In genomic region chr17:68317458-68317857, GRCh38 we compare ENCODE assay signal across 20 cellular contexts. TPM values are rescaled to one million over a fixed set of nuclear protein-coding genes. Genes with fewer than 3 reads are reported as not detected.
DNase-seq lines count a peak whose midpoint lies in the region; ATAC-seq, FAIRE-seq and TF ChIP-seq lines count a peak whose summit lies in the region.
"Had no signal": no experiment of that assay in that cellular context is flagged by ENCODE, and none has a peak within 500 bp of the region (broad histone marks: within the 10 kb centered on the region; RNA-seq: fewer than 3 reads in every experiment).

No MANE protein-coding gene starts in this region.

- H3K4me1 Mint-ChIP-seq in effector memory CD8-positive, alpha-beta T cell (ENCODE audit: low read depth in 2 of 2), result peaks cover 48 to 54% of the 10 kb centered on the region in 2 donors

- H3K9me3 Mint-ChIP-seq in effector memory CD8-positive, alpha-beta T cell, result no peaks in the 10 kb centered on the region
- H3K9me3 Mint-ChIP-seq: CD8-positive, alpha-beta T cell; H9 had no signal

- no peak overlapping the region for H3K27ac ChIP-seq in HepG2 (ENCODE audit: extremely low read length, insufficient read depth, low read length)
- no peak overlapping the region for H3K27ac ChIP-seq in right lobe of liver
- H3K27ac ChIP-seq in PC-3 (ENCODE audit: low read length), result peak overlapping the region; percentile 86
- H3K27ac ChIP-seq: C4-2B had no signal

- 93% methylated on average over 6 of the region's 6 CpGs for WGBS in HepG2 (ENCODE audit: low lambda C conversion rate)
- 95% methylated on average over 5 of the region's 6 CpGs for WGBS in right lobe of liver (ENCODE audit: insufficient coverage, low coverage, low lambda C conversion rate, missing lambda C conversion rate)

- H4K20me1 ChIP-seq in HepG2 (ENCODE audit: insufficient read depth, low read length) (no peaks in the 10 kb centered on the region), PC-3 (ENCODE audit: low read length) (no peaks in the 10 kb centered on the region)

- POLR2A ChIA-PET in HepG2 (lab: Yijun Ruan, JAX), result interaction anchor here (1.2 to 1.6 kb wide), 2 partner anchors 26 to 67 kb away, joined by 3 to 5 read pairs; partner anchors contain the start of genes ARSG and SLC16A6
- POLR2A ChIA-PET in PC-3 (lab: Charles Lee; ENCODE audit: unreplicated experiment), result interaction anchor here (0.7 kb wide), 1 partner anchor 1692 kb away, joined by 13 read pairs; no protein-coding TSS in a partner anchor

- ATAC-seq in HepG2 (no peak), right lobe of liver (no peak), PC-3 (no peak), HG03342 (IDR thresholded peaks at IDR 0.05; ENCODE audit: unreplicated experiment) (no peak)
- no peak for ATAC-seq in effector memory CD8-positive, alpha-beta T cell (replicated peaks)
- ATAC-seq: CD8-positive, alpha-beta T cell had no signal

- TF ChIP-seq CTCF in HepG2 (CRISPR knock-in tag; IDR thresholded peaks at IDR 0.05), result no peak
- no peak for TF ChIP-seq CTCF in right lobe of liver (IDR thresholded peaks at IDR 0.05)
- TF ChIP-seq CTCF in PC-3 (conservative IDR thresholded peaks at IDR 0.05; ENCODE audit: low read depth, low read length), result no peak

- H3K36me3 ChIP-seq in HepG2 (replicated peaks in 1 of 2; ENCODE audit: control insufficient read depth in 1 of 2, insufficient read depth in 2 of 2, low read length in 2 of 2) (no peaks in the 10 kb centered on the region), right lobe of liver (no peaks in the 10 kb centered on the region), PC-3 (ENCODE audit: low read depth, low read length) (no peaks in the 10 kb centered on the region)

- H3K27me3 ChIP-seq in HepG2 (ENCODE audit: control insufficient read depth in 1 of 2, insufficient read depth in 2 of 2, low read length in 2 of 2) (no peaks in the 10 kb centered on the region), right lobe of liver (no peaks in the 10 kb centered on the region), PC-3 (ENCODE audit: low read length) (no peaks in the 10 kb centered on the region)

- H3K27ac Mint-ChIP-seq in effector memory CD8-positive, alpha-beta T cell, result peak overlapping the region; percentile 13 to 47
- H3K27ac Mint-ChIP-seq: B cell; CD8-positive, alpha-beta T cell had no signal

- no peak for TF ChIP-seq RAD21 in HepG2 (CRISPR knock-in tag; IDR thresholded peaks at IDR 0.05)

- intact Hi-C loops in HepG2 (cut with micrococcal nuclease; ENCODE audit: unreplicated experiment) (no loop called here), right lobe of liver (cut with DNase I) (no loop called here), PC-3 (cut with micrococcal nuclease) (no loop called here)

- no peak overlapping the region for H3K9ac ChIP-seq in HepG2 (ENCODE audit: insufficient read depth, low read depth, low read length)
- peak overlapping the region; percentile 57; the same call in 1 of the 2 replicates for H3K9ac ChIP-seq in PC-3 (ENCODE audit: low read length)

- H3K79me2 ChIP-seq in HepG2 (ENCODE audit: insufficient read depth, low read length) (no peaks in the 10 kb centered on the region), PC-3 (ENCODE audit: low read length) (no peaks in the 10 kb centered on the region)

- peak overlapping the region; percentile 27 to 30 for H3K4me3 Mint-ChIP-seq in effector memory CD8-positive, alpha-beta T cell
- H3K4me3 Mint-ChIP-seq: B cell; CD8-positive, alpha-beta T cell; H9 had no signal

- DNase-seq in HepG2 (ENCODE audit: low spot score) (no peak), right lobe of liver (no peak), PC-3 (no peak), hepatic stellate cell (ENCODE audit: low spot score) (no peak), NCI-H1105 (lab: John Stamatoyannopoulos, UW) (no peak), NCI-H2107 treated with DMSO at 0.1 percent for 48 hours (lab: John Stamatoyannopoulos, UW; ENCODE audit: unreplicated experiment) (no peak)
- no peak for DNase-seq in effector memory CD8-positive, alpha-beta T cell
- DNase-seq: CD8-positive, alpha-beta T cell; COR-L47; DND-41; GDM1; GOT3; H9 had no signal

- H2AFZ ChIP-seq in HepG2 (ENCODE audit: low read length), result no peak overlapping the region
- H2AFZ ChIP-seq in PC-3 (ENCODE audit: low read length), result no peak overlapping the region

- H3K9me3 ChIP-seq in HepG2 (ENCODE audit: low read length), result no peaks in the 10 kb centered on the region
- H3K9me3 ChIP-seq in right lobe of liver, result no peaks in the 10 kb centered on the region
- no peaks in the 10 kb centered on the region for H3K9me3 ChIP-seq in PC-3 (ENCODE audit: low read length)

- TF ChIP-seq EP300 in HepG2 (IDR thresholded peaks at IDR 0.05; ENCODE audit: low read depth in 2 of 2, low read length in 2 of 2) (no peak), HepG2 (CRISPR knock-in tag; IDR thresholded peaks at IDR 0.05; ENCODE audit: borderline replicate concordance) (no peak)

- H3K4me1 ChIP-seq in HepG2 (ENCODE audit: insufficient read depth, low read length) (peaks cover 71% of the 10 kb centered on the region), right lobe of liver (no peaks in the 10 kb centered on the region), PC-3 (ENCODE audit: insufficient read depth, low read length) (peaks cover 33% of the 10 kb centered on the region)

- TF ChIP-seq POLR2A in HepG2 (IDR thresholded peaks at IDR 0.05; ENCODE audit: insufficient read depth in 1 of 2, low read depth in 2 of 2, low read length in 2 of 2), result no peak
- no peak for TF ChIP-seq POLR2A in right lobe of liver (IDR thresholded peaks at IDR 0.05)

- BruUV-seq in HepG2 (replicated peaks; lab: Mats Ljungman, UMichigan) (no TSS peak), PC-3 (replicated peaks; lab: Mats Ljungman, UMichigan) (no TSS peak)

- CTCF ChIA-PET in HepG2 (lab: Yijun Ruan, JAX; ENCODE audit: low intra/inter-chr PET ratio, low total read pairs) (no interaction called here), PC-3 (lab: Charles Lee) (interaction anchor here (0.7 kb wide), 1 partner anchor 1029 kb away, joined by 3 read pairs; no protein-coding TSS in a partner anchor)

- FAIRE-seq in HepG2 (lab: Jason Lieb, UNC), result no peak
- FAIRE-seq: D721Med, GM12892, GM19239 had no signal

- no peaks in the 10 kb centered on the region for H3K9me2 ChIP-seq in PC-3 (replicated peaks; ENCODE audit: low read length)

- H3K4me3 ChIP-seq in HepG2 (replicated peaks in 1 of 3; ENCODE audit: insufficient read depth in 1 of 3, low read depth in 2 of 3, low read length in 3 of 3) (no peak overlapping the region), right lobe of liver (no peak overlapping the region), PC-3 (ENCODE audit: low read length) (no peak overlapping the region)

- no peaks in the 10 kb centered on the region for H3F3A ChIP-seq in PC-3 (ENCODE audit: low read length, unreplicated experiment)

- H3K27me3 Mint-ChIP-seq in effector memory CD8-positive, alpha-beta T cell, result no peaks in the 10 kb centered on the region

- peaks cover 4% of the 10 kb centered on the region for H3K36me3 Mint-ChIP-seq in effector memory CD8-positive, alpha-beta T cell (ENCODE audit: insufficient read depth)

- in situ Hi-C loops in HepG2 (cut with HindIII; ENCODE audit: extremely low pct_ligation_motif_present, low pct_unique_long_range_greater_than_20kb), result no loop called here

- H3K4me2 ChIP-seq in HepG2 (ENCODE audit: low read depth, low read length) (no peak overlapping the region), PC-3 (ENCODE audit: low read length) (no peak overlapping the region)

RNA-seq across cellular contexts. Expression of gene ARSG, which starts 26.2 kb away (rescaled TPM):
- 3.7 and 4.1 TPM in 2 replicates for total RNA-seq in HepG2 (2016; rRNA removed; fragmentation: Illumina TruSeq; extraction: Trizol)
- total RNA-seq in HepG2 (2016; cell fraction: cytosol; rRNA removed; fragmentation: Illumina TruSeq; extraction: Trizol; ENCODE audit: low read depth), result 10.0 and 10.5 TPM in 2 replicates
- total RNA-seq in HepG2 (2016; cell fraction: insoluble cytoplasmic fraction; rRNA removed; fragmentation: Illumina TruSeq; extraction: Trizol), result 2.8 and 4.2 TPM in 2 replicates
- total RNA-seq in HepG2 (2016; cell fraction: membrane; rRNA removed; fragmentation: Illumina TruSeq; extraction: Trizol), result 8.1 and 9.2 TPM in 2 replicates
- 4.0 and 4.3 TPM in 2 replicates for total RNA-seq in HepG2 (2016; cell fraction: nucleus; rRNA removed; fragmentation: Illumina TruSeq; extraction: Trizol)
- 15.2 and 15.9 TPM in 2 replicates for polyA plus RNA-seq in HepG2 (2011; rRNA removed)
- 11.5 and 13.0 TPM in 2 replicates for polyA plus RNA-seq in HepG2 (2011; cell fraction: cytosol; rRNA removed)
- 26.9 and 29.6 TPM in 2 replicates for polyA plus RNA-seq in HepG2 (2011; cell fraction: nucleus; rRNA removed)
- 7.0 and 8.7 TPM in 2 replicates for polyA plus RNA-seq in HepG2 (2012)
- 3.0 and 5.3 TPM in 2 replicates for polyA plus RNA-seq in HepG2 (2016; cell fraction: cytosol; fragmentation: Illumina TruSeq; extraction: Trizol; ENCODE audit: low read depth)
- 2.2 and 2.8 TPM in 2 replicates for polyA plus RNA-seq in HepG2 (2016; cell fraction: insoluble cytoplasmic fraction; fragmentation: Illumina TruSeq; extraction: Trizol; ENCODE audit: low read depth)
- 3.9 and 4.3 TPM in 2 replicates for polyA plus RNA-seq in HepG2 (2016; cell fraction: membrane; fragmentation: Illumina TruSeq; extraction: Trizol; ENCODE audit: low read depth)
- 4.4 and 5.4 TPM in 2 replicates for polyA plus RNA-seq in HepG2 (2016; cell fraction: nucleus; fragmentation: Illumina TruSeq; extraction: Trizol; ENCODE audit: insufficient read depth, low read depth)
- polyA minus RNA-seq in HepG2 (2011; rRNA and poly(A)+ RNA removed; ENCODE audit: low replicate concordance), result 45.9 and 48.0 TPM in 2 replicates
- polyA minus RNA-seq in HepG2 (2011; cell fraction: cytosol; rRNA and poly(A)+ RNA removed), result 8.9 and 10.0 TPM in 2 replicates
- polyA minus RNA-seq in HepG2 (2011; cell fraction: nucleus; rRNA and poly(A)+ RNA removed), result 38.7 and 40.7 TPM in 2 replicates
- 1 to 10 TPM; 1.2 to 3.3 (median 2.5) TPM for total RNA-seq in right lobe of liver
- total RNA-seq in PC-3 (2014; rRNA removed), result 1.3 and 2.1 TPM in 2 replicates

RNA-seq across cellular contexts. Expression of gene SLC16A6, which starts 26.5 kb away (rescaled TPM):
- total RNA-seq in HepG2 (2016; rRNA removed; fragmentation: Illumina TruSeq; extraction: Trizol) (0.67 and 1.1 TPM in 2 replicates), right lobe of liver (1 to 10 TPM in 1 of 6 experiments, under 1 TPM in 5; 0.19 to 1.2 (median 0.45) TPM), PC-3 (2014; rRNA removed) (1.2 and 1.4 TPM in 2 replicates)
- total RNA-seq in HepG2 (2016; cell fraction: cytosol; rRNA removed; fragmentation: Illumina TruSeq; extraction: Trizol; ENCODE audit: low read depth), result 0.51 TPM in 1 of 2 replicates, not detected in the other
- 1.1 and 1.3 TPM in 2 replicates for total RNA-seq in HepG2 (2016; cell fraction: insoluble cytoplasmic fraction; rRNA removed; fragmentation: Illumina TruSeq; extraction: Trizol)
- 0.53 and 0.69 TPM in 2 replicates for total RNA-seq in HepG2 (2016; cell fraction: membrane; rRNA removed; fragmentation: Illumina TruSeq; extraction: Trizol)
- total RNA-seq in HepG2 (2016; cell fraction: nucleus; rRNA removed; fragmentation: Illumina TruSeq; extraction: Trizol), result 1.1 and 1.6 TPM in 2 replicates
- polyA plus RNA-seq in HepG2 (2011; rRNA removed), result 27.2 and 44.7 TPM in 2 replicates
- 33.2 and 35.3 TPM in 2 replicates for polyA plus RNA-seq in HepG2 (2011; cell fraction: cytosol; rRNA removed)
- polyA plus RNA-seq in HepG2 (2011; cell fraction: nucleus; rRNA removed), result 13.0 and 13.3 TPM in 2 replicates
- polyA plus RNA-seq in HepG2 (2012), result 5.7 and 9.7 TPM in 2 replicates
- 0.05 and 0.06 TPM in 2 replicates for polyA plus RNA-seq in HepG2 (2016; cell fraction: cytosol; fragmentation: Illumina TruSeq; extraction: Trizol; ENCODE audit: low read depth)
- 0.59 and 0.61 TPM in 2 replicates for polyA plus RNA-seq in HepG2 (2016; cell fraction: insoluble cytoplasmic fraction; fragmentation: Illumina TruSeq; extraction: Trizol; ENCODE audit: low read depth)
- polyA plus RNA-seq in HepG2 (2016; cell fraction: membrane; fragmentation: Illumina TruSeq; extraction: Trizol; ENCODE audit: low read depth), result 0.28 and 0.40 TPM in 2 replicates
- polyA plus RNA-seq in HepG2 (2016; cell fraction: nucleus; fragmentation: Illumina TruSeq; extraction: Trizol; ENCODE audit: insufficient read depth, low read depth), result 1.5 TPM in 2 replicates
- polyA minus RNA-seq in HepG2 (2011; rRNA and poly(A)+ RNA removed; ENCODE audit: low replicate concordance), result 137 and 162 TPM in 2 replicates
- polyA minus RNA-seq in HepG2 (2011; cell fraction: cytosol; rRNA and poly(A)+ RNA removed), result 56.6 and 65.6 TPM in 2 replicates
- polyA minus RNA-seq in HepG2 (2011; cell fraction: nucleus; rRNA and poly(A)+ RNA removed), result 28.5 and 31.0 TPM in 2 replicates
- total RNA-seq: HT-29 had no signal
